1 cellular context compared by ENCODE assay signal in genomic region chr11:75562048-75562835, GRCh38.
TF ChIP-seq lines count a peak whose summit lies in the region.

Gene SERPINH1, plus strand, starts transcription at chr11:75562253. Its CDS starts 4,097 bp downstream, at chr11:75566350.

TF ChIP-seq in K562, 482 proteins besides CTCF, POLR2A, EP300 and RAD21 (continued from another document):
- TF ChIP-seq MLLT1 (IDR thresholded peaks at IDR 0.05) = peak in 1 of 2 experiments; percentile 78; a peak in 2 of 4 replicates
- TF ChIP-seq TEAD1 (CRISPR knock-in tag; IDR thresholded peaks at IDR 0.05) = no peak
- TF ChIP-seq CBFA2T3 (IDR thresholded peaks at IDR 0.05) = 0 out of 2 replicates have a peak, but pooled peaks have one; percentile 2
- peak; percentile 90; the same call in 1 of the 2 replicates for TF ChIP-seq TOE1 (IDR thresholded peaks at IDR 0.05; ENCODE audit: borderline replicate concordance)
- TF ChIP-seq TOE1 (CRISPR knock-in tag; IDR thresholded peaks at IDR 0.05; ENCODE audit: borderline replicate concordance, low read depth) = no peak
- 0 out of 2 replicates have a peak, but pooled peaks have one; percentile 65 for TF ChIP-seq CBX1 (IDR thresholded peaks at IDR 0.05; ENCODE audit: low read depth)
- no peak for TF ChIP-seq NCOA2 (IDR thresholded peaks at IDR 0.05; ENCODE audit: partially characterized antibody in 2 of 2)
- TF ChIP-seq, protein P1, sequence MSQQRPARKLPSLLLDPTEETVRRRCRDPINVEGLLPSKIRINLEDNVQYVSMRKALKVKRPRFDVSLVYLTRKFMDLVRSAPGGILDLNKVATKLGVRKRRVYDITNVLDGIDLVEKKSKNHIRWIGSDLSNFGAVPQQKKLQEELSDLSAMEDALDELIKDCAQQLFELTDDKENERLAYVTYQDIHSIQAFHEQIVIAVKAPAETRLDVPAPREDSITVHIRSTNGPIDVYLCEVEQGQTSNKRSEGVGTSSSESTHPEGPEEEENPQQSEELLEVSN (IDR thresholded peaks at IDR 0.05; ENCODE audit: borderline replicate concordance in 1 of 2, extremely low read depth in 1 of 2, insufficient read depth in 1 of 2, insufficient read length in 1 of 2, low read depth in 1 of 2, low read length in 1 of 2, poor library complexity in 1 of 2, severe bottlenecking in 1 of 2) = peak in 1 of 2 experiments; percentile 8
- peak; percentile 56; the same call in 1 of the 2 replicates for TF ChIP-seq ELF4 (CRISPR knock-in tag; IDR thresholded peaks at IDR 0.05)
- TF ChIP-seq, protein P2, sequence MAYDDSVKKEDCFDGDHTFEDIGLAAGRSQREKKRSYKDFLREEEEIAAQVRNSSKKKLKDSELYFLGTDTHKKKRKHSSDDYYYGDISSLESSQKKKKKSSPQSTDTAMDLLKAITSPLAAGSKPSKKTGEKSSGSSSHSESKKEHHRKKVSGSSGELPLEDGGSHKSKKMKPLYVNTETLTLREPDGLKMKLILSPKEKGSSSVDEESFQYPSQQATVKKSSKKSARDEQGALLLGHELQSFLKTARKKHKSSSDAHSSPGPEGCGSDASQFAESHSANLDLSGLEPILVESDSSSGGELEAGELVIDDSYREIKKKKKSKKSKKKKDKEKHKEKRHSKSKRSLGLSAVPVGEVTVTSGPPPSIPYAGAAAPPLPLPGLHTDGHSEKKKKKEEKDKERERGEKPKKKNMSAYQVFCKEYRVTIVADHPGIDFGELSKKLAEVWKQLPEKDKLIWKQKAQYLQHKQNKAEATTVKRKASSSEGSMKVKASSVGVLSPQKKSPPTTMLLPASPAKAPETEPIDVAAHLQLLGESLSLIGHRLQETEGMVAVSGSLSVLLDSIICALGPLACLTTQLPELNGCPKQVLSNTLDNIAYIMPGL (CRISPR knock-in tag; IDR thresholded peaks at IDR 0.05) = 0 out of 2 replicates have a peak, but pooled peaks have one; percentile 8
- peak in 1 of 2 experiments; percentile 20; a peak in 2 of 4 replicates for TF ChIP-seq FOXK2 (conservative IDR thresholded peaks at IDR 0.05 in 1 of 2, IDR thresholded peaks at IDR 0.05 in 1 of 2; ENCODE audit: low read depth in 2 of 2)
- peak; percentile 78 for TF ChIP-seq TAF1 (IDR thresholded peaks at IDR 0.05; ENCODE audit: control insufficient read depth, extremely low read depth, insufficient read depth, low read length, severe bottlenecking)
- TF ChIP-seq REST (CRISPR knock-in tag; IDR thresholded peaks at IDR 0.05; ENCODE audit: low read depth) = 0 out of 2 replicates have a peak, but pooled peaks have one; percentile 17
- TF ChIP-seq HOXB6 (CRISPR knock-in tag; IDR thresholded peaks at IDR 0.05; ENCODE audit: borderline replicate concordance) = 0 out of 2 replicates have a peak, but pooled peaks have one; percentile 16
- TF ChIP-seq NONO (IDR thresholded peaks at IDR 0.05; ENCODE audit: low read depth in 2 of 2, low read length in 1 of 2) = 0 out of 4 replicates have a peak, but pooled peaks of 1 of the 2 experiments have one; percentile 44
- TF ChIP-seq CREB3L1 (IDR thresholded peaks at IDR 0.05; ENCODE audit: borderline replicate concordance, low read depth) = 0 out of 2 replicates have a peak, but pooled peaks have one; percentile 14
- TF ChIP-seq ZSCAN32 (CRISPR knock-in tag; IDR thresholded peaks at IDR 0.05) = 0 out of 2 replicates have a peak, but pooled peaks have one; percentile 43
- TF ChIP-seq SUPT5H (IDR thresholded peaks at IDR 0.05) = peak; percentile 97
- TF ChIP-seq POLR2AphosphoS5 (IDR thresholded peaks at IDR 0.05; ENCODE audit: control insufficient read depth, insufficient read depth, low read depth, low read length) = peak; percentile 88
- no peak for TF ChIP-seq ZNF232 (CRISPR knock-in tag; IDR thresholded peaks at IDR 0.05)
- TF ChIP-seq ZFX (CRISPR knock-in tag; IDR thresholded peaks at IDR 0.05) = peak; percentile 75
- TF ChIP-seq GTF2E2 (tag; IDR thresholded peaks at IDR 0.05) = 0 out of 2 replicates have a peak, but pooled peaks have one; percentile 63
- TF ChIP-seq GABPA (tag; conservative IDR thresholded peaks at IDR 0.05; ENCODE audit: low read depth) = peak; percentile 91
- TF ChIP-seq MYC (IDR thresholded peaks at IDR 0.05; ENCODE audit: low read depth, low read length) = no peak; the same call in none of the 2 replicates
- TF ChIP-seq MYC (CRISPR knock-in tag; IDR thresholded peaks at IDR 0.05; ENCODE audit: borderline replicate concordance, low read depth) = peak; percentile 78
- peak; percentile 23 for TF ChIP-seq PHF20 (IDR thresholded peaks at IDR 0.05; ENCODE audit: partially characterized antibody)
- peak; percentile 60; the same call in 1 of the 2 replicates for TF ChIP-seq LARP7 (IDR thresholded peaks at IDR 0.05)
- peak in 2 of 3 experiments; percentile 43 to 63; a peak in 2 of 6 replicates for TF ChIP-seq ZBTB11 (CRISPR knock-in tag; IDR thresholded peaks at IDR 0.05)
- TF ChIP-seq ZNF780A (CRISPR knock-in tag; IDR thresholded peaks at IDR 0.05) = peak; percentile 39; the same call in 1 of the 2 replicates
